ENCODE assay signal across 12 cellular contexts in genomic region chr13:94707400-94708021, GRCh38. TPM values are rescaled to one million over a fixed set of nuclear protein-coding genes. Genes with fewer than 3 reads are reported as not detected.
DNase-seq lines count a peak whose midpoint lies in the region; ATAC-seq and TF ChIP-seq lines count a peak whose summit lies in the region.
"Had no signal": no experiment of that assay in that cellular context is flagged by ENCODE, and none has a peak within 500 bp of the region (broad histone marks: within the 10 kb centered on the region; RNA-seq: fewer than 3 reads in every experiment).

No MANE protein-coding gene starts in this region.

- CTCF ChIA-PET in CD8-positive, alpha-beta T cell (lab: Charles Lee) = no interaction called here
- CTCF ChIA-PET in HEK293T (lab: Yijun Ruan, JAX) = interaction anchor here (0.7 to 1.1 kb wide), 2 partner anchors 33 to 620 kb away, joined by 3 to 7 read pairs; no protein-coding TSS in a partner anchor

- no peaks in the 10 kb centered on the region for H3K9me3 Mint-ChIP-seq in CD8-positive, alpha-beta T cell

- intact Hi-C loops in CD8-positive, alpha-beta T cell (cut with DNase I, micrococcal nuclease) = no loop called here
- intact Hi-C loops in transverse colon (cut with DNase I; ENCODE audit: low total_unique reads) = no loop called here

- no peaks in the 10 kb centered on the region for H3K9me3 ChIP-seq in CD8-positive, alpha-beta T cell (ENCODE audit: low read length)
- H3K9me3 ChIP-seq in transverse colon = no peaks in the 10 kb centered on the region
- H3K9me3 ChIP-seq: heart right ventricle had no signal

- H3K4me3 Mint-ChIP-seq in CD8-positive, alpha-beta T cell = peak overlapping the region; percentile 32

- no peak overlapping the region for H3K27ac Mint-ChIP-seq in CD8-positive, alpha-beta T cell

- H3K4me1 Mint-ChIP-seq in CD8-positive, alpha-beta T cell (ENCODE audit: low read depth) = peaks cover 19% of the 10 kb centered on the region

- peaks cover 18% of the 10 kb centered on the region for H3K4me1 ChIP-seq in CD8-positive, alpha-beta T cell (ENCODE audit: insufficient read depth, low read length)
- peaks cover 0 to 32% (median 24%) of the 10 kb centered on the region in 4 donors for H3K4me1 ChIP-seq in transverse colon

- in situ Hi-C loops in transverse colon (cut with MboI; ENCODE audit: low pct_ligation_motif_present in 1 of 4, low pct_unique_long_range_greater_than_20kb in 1 of 4, low sequenced_read_pairs in 3 of 4) = no loop called here

- no peak for TF ChIP-seq POLR2A in transverse colon (IDR thresholded peaks at IDR 0.05)

- POLR2A ChIA-PET in CD8-positive, alpha-beta T cell (lab: Charles Lee) = no interaction called here
- POLR2A ChIA-PET in HEK293T (lab: Yijun Ruan, JAX) = no interaction called here

- peaks cover 36% of the 10 kb centered on the region for H3K27me3 ChIP-seq in CD8-positive, alpha-beta T cell (ENCODE audit: insufficient read depth, low read length)
- peaks cover 100% of the 10 kb centered on the region for H3K27me3 ChIP-seq in transverse colon

- no peak for ATAC-seq in CD8-positive, alpha-beta T cell

- no peak overlapping the region for H3K27ac ChIP-seq in CD8-positive, alpha-beta T cell (ENCODE audit: low read depth, low read length)
- H3K27ac ChIP-seq in transverse colon = no peak overlapping the region
- H3K27ac ChIP-seq: heart right ventricle, SJSA1, skin epidermis had no signal

- H3K36me3 ChIP-seq in CD8-positive, alpha-beta T cell (ENCODE audit: insufficient read depth, low read length) = no peaks in the 10 kb centered on the region
- H3K36me3 ChIP-seq in transverse colon = no peaks in the 10 kb centered on the region
- H3K36me3 ChIP-seq: heart right ventricle, SJSA1 had no signal

- WGBS in transverse colon (ENCODE audit: low coverage in 1 of 2), 2 donors = 9% methylated on average over 12 to 40 of the region's 41 CpGs

- DNase-seq in CD8-positive, alpha-beta T cell = no peak
- peak; percentile 70 for DNase-seq in HEK293T (ENCODE audit: extremely low spot score)
- peak; percentile 70 for DNase-seq in astrocyte of the hippocampus (ENCODE audit: low read depth, low spot score)
- peak; percentile 34 for DNase-seq in midbrain (lab: John Stamatoyannopoulos, UW)
- DNase-seq in DMS79 (lab: John Stamatoyannopoulos, UW) = no peak
- DNase-seq in dermis blood vessel endothelial cell = no peak
- DNase-seq in transverse colon = no peak
- no peak for DNase-seq in NCI-H2196 treated with DMSO at 0.1 percent for 48 hours (lab: John Stamatoyannopoulos, UW; ENCODE audit: unreplicated experiment)
- DNase-seq: heart right ventricle, Kasumi-1 had no signal

- no peak for TF ChIP-seq EP300 in transverse colon (IDR thresholded peaks at IDR 0.05; ENCODE audit: low read depth)

- H3K4me3 ChIP-seq in CD8-positive, alpha-beta T cell (ENCODE audit: low read depth, low read length) = peak overlapping the region; percentile 20
- no peak overlapping the region for H3K4me3 ChIP-seq in transverse colon
- H3K4me3 ChIP-seq: SJSA1 had no signal

- H3K36me3 Mint-ChIP-seq in CD8-positive, alpha-beta T cell = no peaks in the 10 kb centered on the region

- H3K27me3 Mint-ChIP-seq in CD8-positive, alpha-beta T cell (ENCODE audit: low read depth) = peaks cover 80% of the 10 kb centered on the region

- no peak for TF ChIP-seq CTCF in CD8-positive, alpha-beta T cell (IDR thresholded peaks at IDR 0.05)
- TF ChIP-seq CTCF in transverse colon (IDR thresholded peaks at IDR 0.05) = no peak

TF ChIP-seq in HEK293T, 16 proteins besides CTCF, POLR2A, EP300 and RAD21:
- TF ChIP-seq L3MBTL2 (conservative IDR thresholded peaks at IDR 0.05) = peak; percentile 83
- TF ChIP-seq SP1 (IDR thresholded peaks at IDR 0.05) = no peak
- peak; percentile 79 for TF ChIP-seq CTBP1 (IDR thresholded peaks at IDR 0.05; ENCODE audit: borderline replicate concordance)

RNA-seq across cellular contexts. Expression of gene SOX21, which starts 4.8 kb away (rescaled TPM):
- not detected for total RNA-seq in CD8-positive, alpha-beta T cell
- total RNA-seq in dermis blood vessel endothelial cell (0.37 TPM in 1 of 2 replicates, not detected in the other), transverse colon (not detected)
- total RNA-seq: heart right ventricle, SJSA1 had no signal

Comparison
In these comparisons a context has a peak if more than half of its experiments do, and no peak if none do; other contexts are left out.
1. DNase-seq: peak in HEK293T (single experiment), astrocyte of the hippocampus (single experiment) and midbrain (single experiment); none in CD8-positive, alpha-beta T cell (0 of 7), DMS79 (single experiment), dermis blood vessel endothelial cell (single experiment), transverse colon (single experiment) and NCI-H2196 treated with DMSO at 0.1 percent for 48 hours (single experiment).